ENCODE assay signal across 1 cellular context in genomic region chr6:157996201-157996712, GRCh38.
TF ChIP-seq lines count a peak whose summit lies in the region.

No MANE protein-coding gene starts in this region.

TF ChIP-seq in HCT116, 20 proteins besides CTCF, POLR2A, EP300 and RAD21 (continued from another document):
- no peak for TF ChIP-seq FOSL1 (IDR thresholded peaks at IDR 0.05; ENCODE audit: low read depth)
- TF ChIP-seq ZBTB33 (IDR thresholded peaks at IDR 0.05; ENCODE audit: extremely low read depth, insufficient replicate concordance, low read length) = no peak
- TF ChIP-seq EGR1 (IDR thresholded peaks at IDR 0.05; ENCODE audit: low read depth) = no peak
- no peak for TF ChIP-seq TCF7L2 (IDR thresholded peaks at IDR 0.05; ENCODE audit: borderline replicate concordance, extremely low read depth, insufficient read depth, insufficient read length)
- TF ChIP-seq ZNF274 (IDR thresholded peaks at IDR 0.05; ENCODE audit: low read depth, low read length) = no peak
- no peak for TF ChIP-seq MAX (IDR thresholded peaks at IDR 0.05)
- TF ChIP-seq POLR2AphosphoS5 (IDR thresholded peaks at IDR 0.05; ENCODE audit: low read depth, low read length) = no peak
- TF ChIP-seq SP1 (IDR thresholded peaks at IDR 0.05; ENCODE audit: low read depth) = no peak
- no peak for TF ChIP-seq YY1 (IDR thresholded peaks at IDR 0.05; ENCODE audit: extremely low read depth, insufficient replicate concordance, low read depth, low read length)
- TF ChIP-seq EZH2 (IDR thresholded peaks at IDR 0.05) = no peak
- TF ChIP-seq SRF (IDR thresholded peaks at IDR 0.05; ENCODE audit: low read depth) = no peak
- no peak for TF ChIP-seq REST (IDR thresholded peaks at IDR 0.05; ENCODE audit: low read depth)
- no peak for TF ChIP-seq JUND (IDR thresholded peaks at IDR 0.05)
